Comparison of ENCODE assay signal across 26 cellular contexts in genomic region chr5:56430437-56430836, GRCh38.
"Had no signal": no experiment of that assay in that cellular context is flagged by ENCODE, and none has a peak within 500 bp of the region (broad histone marks: within the 10 kb centered on the region; RNA-seq: fewer than 3 reads in every experiment).

No MANE protein-coding gene starts in this region.

- H3K27ac ChIP-seq: adrenal gland, body of pancreas, esophagus muscularis mucosa, foreskin keratinocyte, gastrocnemius medialis had no signal

- H3K36me3 ChIP-seq: adrenal gland, esophagus muscularis mucosa, gastrocnemius medialis had no signal

- H3K27me3 ChIP-seq: adrenal gland, body of pancreas, esophagus muscularis mucosa, foreskin keratinocyte, gastrocnemius medialis had no signal

- ATAC-seq: activated CD4-positive, alpha-beta T cell treated with anti-CD3 and anti-CD28 coated beads for 36 hours; activated CD8-positive, alpha-beta memory T cell treated with anti-CD3 and anti-CD28 coated beads, Interleukin-2, amount 10 ng/mL, durations not matched to agents 7 days and 5 days; activated CD8-positive, alpha-beta T cell treated with anti-CD3 and anti-CD28 coated beads, Interleukin-2, amount 10 ng/mL, durations not matched to agents 7 days and 5 days; activated naive CD8-positive, alpha-beta T cell treated with anti-CD3 and anti-CD28 coated beads, Interleukin-2, amount 50 U/mL, for 24 hours; body of pancreas; foreskin keratinocyte; gastrocnemius medialis had no signal

- DNase-seq: activated CD4-positive, alpha-beta memory T cell treated with anti-CD3 and anti-CD28 coated beads for 36 hours; activated CD4-positive, alpha-beta T cell treated with anti-CD3 and anti-CD28 coated beads for 36 hours; activated CD4-positive, alpha-beta T cell treated with anti-CD3 and anti-CD28 coated beads, Interleukin-2, amount 10 ng/mL, durations not matched to agents 24 days and 14 days; activated CD4-positive, CD25-positive, alpha-beta regulatory T cell; activated CD4-positive, CD25-positive, alpha-beta regulatory T cell treated with anti-CD3 and anti-CD28 coated beads, Interleukin-2, amount 50 U/mL, for 72 hours; activated CD8-positive, alpha-beta memory T cell treated with anti-CD3 and anti-CD28 coated beads, Interleukin-2, amount 10 ng/mL, durations not matched to agents 7 days and 5 days; activated CD8-positive, alpha-beta memory T cell treated with anti-CD3 and anti-CD28 coated beads, Interleukin-2, amount 50 U/mL, for 4 hours; activated CD8-positive, alpha-beta T cell treated with anti-CD3 and anti-CD28 coated beads, Interleukin-2, amount 10 ng/mL, durations not matched to agents 7 days and 5 days; activated effector memory CD4-positive, alpha-beta T cell treated with anti-CD3 and anti-CD28 coated beads, Interleukin-2, amount 50 U/mL, for 16 hours; activated naive CD4-positive, alpha-beta T cell treated with anti-CD3 and anti-CD28 coated beads for 36 hours; activated naive CD8-positive, alpha-beta T cell treated with anti-CD3 and anti-CD28 coated beads for 36 hours; activated naive CD8-positive, alpha-beta T cell treated with anti-CD3 and anti-CD28 coated beads, Interleukin-2, amount 50 U/mL, for 24 hours; activated T-cell treated with anti-CD3 and anti-CD28 coated beads, Interleukin-2, amount 50 U/mL, for 1 hour; activated T-cell treated with anti-CD3 and anti-CD28 coated beads, Interleukin-2, amount 50 U/mL, for 48 hours; adrenal gland; amygdala; aorta; body of pancreas; caudate nucleus; cortex of kidney; effector CD8-positive, alpha-beta T cell; foreskin keratinocyte; gastrocnemius medialis; glutamatergic neuron; T-helper 2 cell had no signal

- H3K4me3 ChIP-seq: adrenal gland, body of pancreas, esophagus muscularis mucosa, gastrocnemius medialis had no signal

- H3K9me3 ChIP-seq: adrenal gland, body of pancreas, esophagus muscularis mucosa, gastrocnemius medialis had no signal

- H3K4me1 ChIP-seq: adrenal gland, foreskin keratinocyte, gastrocnemius medialis had no signal
